Comparison of ENCODE assay signal across 8 cellular contexts in the genomic region with DNA sequence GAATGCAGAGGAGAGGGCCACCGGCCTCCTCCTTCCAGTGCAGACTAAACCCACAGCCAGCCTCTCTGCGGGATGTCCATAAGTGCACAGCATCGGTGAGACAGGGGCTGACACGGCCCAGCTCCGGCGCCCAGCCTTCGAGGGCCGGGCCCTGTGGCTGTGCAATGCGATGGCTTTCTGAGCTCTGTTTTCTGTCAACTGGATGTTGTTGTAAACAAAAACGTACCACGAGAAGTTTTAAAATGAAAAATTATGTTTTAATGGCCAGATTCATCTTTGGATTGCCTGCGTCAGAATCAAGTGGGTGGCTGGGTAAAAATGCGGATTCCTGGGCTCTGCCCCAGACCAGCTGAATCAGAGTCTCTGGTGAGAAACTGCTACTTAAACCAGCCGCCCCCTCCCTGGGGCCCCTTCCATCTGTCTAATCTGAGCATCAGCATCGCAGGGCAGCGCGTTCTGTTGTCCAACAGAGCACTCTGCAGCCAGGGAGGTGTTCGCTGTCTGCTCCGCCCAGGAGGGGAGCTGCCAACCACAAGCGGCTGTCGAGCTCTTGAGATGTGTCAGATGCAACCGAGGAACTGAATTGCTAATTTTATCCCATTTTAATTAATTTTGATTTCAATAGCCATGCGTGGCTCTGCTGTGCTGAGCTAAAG.
DNase-seq lines count a peak whose midpoint lies in the region; FAIRE-seq and TF ChIP-seq lines count a peak whose summit lies in the region.

No MANE protein-coding gene starts in this region.

- H3K4me3 ChIP-seq in AG04450 (ENCODE audit: low read depth, low read length): no peak overlapping the region

- peak; percentile 55 for FAIRE-seq in endometrium (lab: Jason Lieb, UNC)

- POLR2A ChIA-PET in AG04450 (lab: Yijun Ruan, JAX): interaction anchor here (0.9 kb wide), 1 partner anchor 9 kb away, joined by 4 read pairs; no protein-coding TSS in a partner anchor

- peak overlapping the region; percentile 67 to 81 (median 74) for H3K27ac Mint-ChIP-seq in nephron

- peak; percentile 30 for DNase-seq in AG04450 (ENCODE audit: low read depth, low spot score)
- DNase-seq in NCI-H524 (lab: John Stamatoyannopoulos, UW): peak; percentile 96 to 98
- no peak for DNase-seq in NCI-H345 treated with DMSO at 0.1 percent for 48 hours (lab: John Stamatoyannopoulos, UW; ENCODE audit: unreplicated experiment)
- no peak for DNase-seq in NK-92 (lab: John Stamatoyannopoulos, UW; ENCODE audit: unreplicated experiment)
- DNase-seq in activated naive CD4-positive, alpha-beta T cell (lab: John Stamatoyannopoulos, UW): no peak
- DNase-seq in NCI-H226: no peak

- H3K27me3 Mint-ChIP-seq in nephron (ENCODE audit: low read depth): no peaks in the 10 kb centered on the region

- CTCF ChIA-PET in AG04450 (lab: Charles Lee): interaction anchor here (2.1 kb wide), 1 partner anchor 339 kb away, joined by 5 read pairs; no protein-coding TSS in a partner anchor

- no peaks in the 10 kb centered on the region for H3K9me3 Mint-ChIP-seq in nephron

- H3K27ac ChIP-seq in AG04450 (ENCODE audit: low read depth, low read length): peak overlapping the region; percentile 39

- 0 out of 2 replicates have a peak, but pooled peaks have one; percentile 5 for TF ChIP-seq CTCF in AG04450 (IDR thresholded peaks at IDR 0.05; ENCODE audit: low read depth, low read length)
- no peak for TF ChIP-seq CTCF in nephron (IDR thresholded peaks at IDR 0.05; ENCODE audit: unreplicated experiment in 3 of 3)

- H3K4me1 Mint-ChIP-seq in nephron: peaks cover 73% of the 10 kb centered on the region

- peak overlapping the region in 1 of 3 experiments; percentile 27 for H3K4me3 Mint-ChIP-seq in nephron

- no peaks in the 10 kb centered on the region for H3K27me3 ChIP-seq in AG04450 (ENCODE audit: control insufficient read depth, insufficient read depth, low read length)

- H3K9me3 ChIP-seq in AG04450 (ENCODE audit: control insufficient read depth, insufficient read depth, low read length): no peaks in the 10 kb centered on the region

- peaks cover 43% of the 10 kb centered on the region for H3K36me3 Mint-ChIP-seq in nephron (ENCODE audit: low read depth)

Comparison
In these comparisons a context has a peak if more than half of its experiments do, and no peak if none do; other contexts are left out.
1. DNase-seq: peak in AG04450 (single experiment) and NCI-H524 (2 of 2); none in NCI-H345 treated with DMSO at 0.1 percent for 48 hours (single experiment), NK-92 (single experiment), activated naive CD4-positive, alpha-beta T cell (0 of 4) and NCI-H226 (single experiment).